13 cellular contexts compared by ENCODE assay signal in genomic region chr18:61855127-61855991, GRCh38.
"Had no signal": no experiment of that assay in that cellular context is flagged by ENCODE, and none has a peak within 500 bp of the region (broad histone marks: within the 10 kb centered on the region; RNA-seq: fewer than 3 reads in every experiment).

No MANE protein-coding gene starts in this region.

- H3K4me3 Mint-ChIP-seq: activated CD4-positive, alpha-beta memory T cell treated with anti-CD3 and anti-CD28 coated beads, Interleukin-2, amount 10 ng/mL, durations not matched to agents 7 days and 5 days; activated CD4-positive, alpha-beta T cell treated with anti-CD3 and anti-CD28 coated beads for 36 hours; activated T-cell treated with anti-CD3 and anti-CD28 coated beads, Interleukin-2, amount 50 U/mL, for 72 hours; dendritic cell treated with granulocyte-macrophage colony-stimulating factor and Interleukin-4, amounts not matched to agents 40 ng/mL and 50 ng/mL, for 4 days; natural killer cell had no signal

- H3K27me3 ChIP-seq: cardiac muscle cell had no signal

- H3K9me3 ChIP-seq: prostate gland had no signal

- H3K27ac Mint-ChIP-seq: activated CD4-positive, alpha-beta memory T cell treated with anti-CD3 and anti-CD28 coated beads, Interleukin-2, amount 10 ng/mL, durations not matched to agents 7 days and 5 days; activated CD4-positive, alpha-beta T cell treated with anti-CD3 and anti-CD28 coated beads for 36 hours; activated T-cell treated with anti-CD3 and anti-CD28 coated beads, Interleukin-2, amount 50 U/mL, for 72 hours; dendritic cell treated with granulocyte-macrophage colony-stimulating factor and Interleukin-4, amounts not matched to agents 40 ng/mL and 50 ng/mL, for 4 days; natural killer cell had no signal

- H3K4me3 ChIP-seq: cardiac muscle cell, prostate gland had no signal

- H3K27ac ChIP-seq: cardiac muscle cell, prostate gland, WERI-Rb-1 had no signal

- DNase-seq: activated CD4-positive, alpha-beta memory T cell treated with anti-CD3 and anti-CD28 coated beads, Interleukin-2, amount 10 ng/mL, durations not matched to agents 7 days and 5 days; activated CD4-positive, alpha-beta T cell treated with anti-CD3 and anti-CD28 coated beads for 36 hours; activated T-cell treated with anti-CD3 and anti-CD28 coated beads, Interleukin-2, amount 50 U/mL, for 72 hours; aorta; erythroblast; natural killer cell; occipital lobe; stimulated activated CD4-positive, alpha-beta T cell treated with anti-CD3 and anti-CD28 coated beads, Interleukin-4, amount 100 ng/mL, for 1 hour; T-helper 9 cell; WERI-Rb-1 had no signal

- H3K36me3 ChIP-seq: cardiac muscle cell, prostate gland, WERI-Rb-1 had no signal

- H3K4me1 Mint-ChIP-seq: activated CD4-positive, alpha-beta memory T cell treated with anti-CD3 and anti-CD28 coated beads, Interleukin-2, amount 10 ng/mL, durations not matched to agents 7 days and 5 days; activated CD4-positive, alpha-beta T cell treated with anti-CD3 and anti-CD28 coated beads for 36 hours; natural killer cell had no signal

- ATAC-seq: activated CD4-positive, alpha-beta T cell treated with anti-CD3 and anti-CD28 coated beads for 36 hours; activated T-cell treated with anti-CD3 and anti-CD28 coated beads, Interleukin-2, amount 50 U/mL, for 72 hours; natural killer cell had no signal

- H3K9me3 Mint-ChIP-seq: activated CD4-positive, alpha-beta memory T cell treated with anti-CD3 and anti-CD28 coated beads, Interleukin-2, amount 10 ng/mL, durations not matched to agents 7 days and 5 days; activated T-cell treated with anti-CD3 and anti-CD28 coated beads, Interleukin-2, amount 50 U/mL, for 72 hours; dendritic cell treated with granulocyte-macrophage colony-stimulating factor and Interleukin-4, amounts not matched to agents 40 ng/mL and 50 ng/mL, for 4 days; natural killer cell had no signal

- H3K36me3 Mint-ChIP-seq: natural killer cell had no signal

- H3K4me1 ChIP-seq: prostate gland had no signal
